13 cellular contexts compared by ENCODE assay signal in genomic region chr20:51354769-51355319, GRCh38.
DNase-seq lines count a peak whose midpoint lies in the region; ATAC-seq, FAIRE-seq and TF ChIP-seq lines count a peak whose summit lies in the region.
"Had no signal": no experiment of that assay in that cellular context is flagged by ENCODE, and none has a peak within 500 bp of the region (broad histone marks: within the 10 kb centered on the region; RNA-seq: fewer than 3 reads in every experiment).

No MANE protein-coding gene starts in this region.

- peaks cover 5% of the 10 kb centered on the region for H3K9me3 Mint-ChIP-seq in activated T-helper 17 cell treated with anti-CD3 and anti-CD28 coated beads, Interleukin-2, amount 50 U/mL, for 72 hours
- H3K9me3 Mint-ChIP-seq: activated T-helper 2 cell treated with anti-CD3 and anti-CD28 coated beads, Interferon-gamma antibody, Interleukin-2, Interleukin-4, amounts not matched to agents 10 μg/mL and 5 μg/mL and 100 μg/mL, durations not matched to agents 14 hours and 24 hours and 36 hours; dendritic cell treated with granulocyte-macrophage colony-stimulating factor and Interleukin-4, amounts not matched to agents 40 ng/mL and 50 ng/mL, for 4 days had no signal

- TF ChIP-seq CTCF in AG04450 (IDR thresholded peaks at IDR 0.05; ENCODE audit: low read depth, low read length) (no peak), HepG2 (CRISPR knock-in tag; IDR thresholded peaks at IDR 0.05) (no peak), pancreas (IDR thresholded peaks at IDR 0.05) (no peak)

- 36% methylated on average over 7 of the region's 7 CpGs for WGBS in HepG2 (ENCODE audit: low lambda C conversion rate)
- 62 to 73% methylated on average over 7 of the region's 7 CpGs for WGBS in pancreas, 2 donors

- intact Hi-C loops in HepG2 (cut with micrococcal nuclease; ENCODE audit: unreplicated experiment) (no loop called here), pancreas (cut with DNase I) (no loop called here)

- H3K9ac ChIP-seq in HepG2 (ENCODE audit: insufficient read depth, low read depth, low read length) = no peak overlapping the region

- no peak for TF ChIP-seq EP300 in HepG2 (IDR thresholded peaks at IDR 0.05; ENCODE audit: low read depth in 2 of 2, low read length in 2 of 2)
- no peak for TF ChIP-seq EP300 in HepG2 (CRISPR knock-in tag; IDR thresholded peaks at IDR 0.05; ENCODE audit: borderline replicate concordance)

- no peak overlapping the region for H2AFZ ChIP-seq in HepG2 (ENCODE audit: low read length)
- H2AFZ ChIP-seq: hepatocyte had no signal

- DNase-seq in AG04450 (ENCODE audit: low read depth, low spot score) (no peak), HTR-8/SVneo (ENCODE audit: insufficient read length, low spot score) (peak; percentile 86), HepG2 (ENCODE audit: low spot score) (no peak), NCI-H1105 treated with DMSO at 0.1 percent for 48 hours (lab: John Stamatoyannopoulos, UW) (no peak), globus pallidus (ENCODE audit: low spot score) (no peak), pancreas (no peak)
- DNase-seq: stimulated activated CD4-positive, alpha-beta T cell treated with anti-CD3 and anti-CD28 coated beads, Interleukin-12 subunit alpha, Interleukin-12 subunit beta, amount 100 ng/mL, for 4 hours had no signal

- H3K4me2 ChIP-seq in HepG2 (ENCODE audit: low read depth, low read length) = no peak overlapping the region
- H3K4me2 ChIP-seq: hepatocyte had no signal

- H3K4me3 Mint-ChIP-seq in activated T-helper 17 cell treated with anti-CD3 and anti-CD28 coated beads, Interleukin-2, amount 50 U/mL, for 72 hours = no peak overlapping the region
- H3K4me3 Mint-ChIP-seq: dendritic cell treated with granulocyte-macrophage colony-stimulating factor and Interleukin-4, amounts not matched to agents 40 ng/mL and 50 ng/mL, for 4 days; stimulated activated memory B cell treated with anti-CD40 and anti-IgM and Interleukin-4, amounts not matched to agents 10 μg/mL and 1 μg/mL and 100 μg/mL, for 72 hours had no signal

- H3K36me3 ChIP-seq in HepG2 (replicated peaks in 1 of 2; ENCODE audit: control insufficient read depth in 1 of 2, insufficient read depth in 2 of 2, low read length in 2 of 2) = no peaks in the 10 kb centered on the region
- H3K36me3 ChIP-seq in pancreas = no peaks in the 10 kb centered on the region

- POLR2A ChIA-PET in AG04450 (lab: Yijun Ruan, JAX) = interaction anchor here (1.0 kb wide), 1 partner anchor 12 kb away, joined by 4 read pairs; no protein-coding TSS in a partner anchor
- POLR2A ChIA-PET in HepG2 (lab: Yijun Ruan, JAX) = no interaction called here

- CTCF ChIA-PET in AG04450 (lab: Charles Lee) = interaction anchor here (0.6 to 2.1 kb wide), 7 partner anchors 15 to 374 kb away, joined by 3 to 13 read pairs (median 3); no protein-coding TSS in a partner anchor
- CTCF ChIA-PET in HepG2 (lab: Yijun Ruan, JAX; ENCODE audit: low intra/inter-chr PET ratio, low total read pairs) = no interaction called here

- no peak overlapping the region for H3K27ac Mint-ChIP-seq in activated T-helper 17 cell treated with anti-CD3 and anti-CD28 coated beads, Interleukin-2, amount 50 U/mL, for 72 hours
- H3K27ac Mint-ChIP-seq: activated T-helper 2 cell treated with anti-CD3 and anti-CD28 coated beads, Interferon-gamma antibody, Interleukin-2, Interleukin-4, amounts not matched to agents 10 μg/mL and 5 μg/mL and 100 μg/mL, durations not matched to agents 14 hours and 24 hours and 36 hours; dendritic cell treated with granulocyte-macrophage colony-stimulating factor and Interleukin-4, amounts not matched to agents 40 ng/mL and 50 ng/mL, for 4 days; stimulated activated memory B cell treated with anti-CD40 and anti-IgM and Interleukin-4, amounts not matched to agents 10 μg/mL and 1 μg/mL and 100 μg/mL, for 72 hours had no signal

- H3K4me3 ChIP-seq in AG04450 (ENCODE audit: low read depth, low read length) (no peak overlapping the region), HepG2 (replicated peaks in 1 of 3; ENCODE audit: insufficient read depth in 1 of 3, low read depth in 2 of 3, low read length in 3 of 3) (no peak overlapping the region), pancreas (no peak overlapping the region)
- H3K4me3 ChIP-seq: hepatocyte had no signal

- no peak for TF ChIP-seq RAD21 in HepG2 (CRISPR knock-in tag; IDR thresholded peaks at IDR 0.05)

- H3K36me3 Mint-ChIP-seq in activated T-helper 17 cell treated with anti-CD3 and anti-CD28 coated beads, Interleukin-2, amount 50 U/mL, for 72 hours (ENCODE audit: low read depth) = no peaks in the 10 kb centered on the region
- H3K36me3 Mint-ChIP-seq: stimulated activated memory B cell treated with anti-CD40 and anti-IgM and Interleukin-4, amounts not matched to agents 10 μg/mL and 1 μg/mL and 100 μg/mL, for 72 hours had no signal

- peaks cover 4% of the 10 kb centered on the region for H3K27me3 Mint-ChIP-seq in activated T-helper 17 cell treated with anti-CD3 and anti-CD28 coated beads, Interleukin-2, amount 50 U/mL, for 72 hours

- H3K79me2 ChIP-seq in HepG2 (ENCODE audit: insufficient read depth, low read length) = no peaks in the 10 kb centered on the region
- H3K79me2 ChIP-seq: hepatocyte had no signal

- H3K4me1 Mint-ChIP-seq in activated T-helper 17 cell treated with anti-CD3 and anti-CD28 coated beads, Interleukin-2, amount 50 U/mL, for 72 hours = no peaks in the 10 kb centered on the region
- H3K4me1 Mint-ChIP-seq: stimulated activated memory B cell treated with anti-CD40 and anti-IgM and Interleukin-4, amounts not matched to agents 10 μg/mL and 1 μg/mL and 100 μg/mL, for 72 hours had no signal

- H3K9me3 ChIP-seq in AG04450 (ENCODE audit: control insufficient read depth, insufficient read depth, low read length) (no peaks in the 10 kb centered on the region), HepG2 (ENCODE audit: low read length) (no peaks in the 10 kb centered on the region), pancreas (no peaks in the 10 kb centered on the region)

- FAIRE-seq in HTR-8/SVneo (lab: Jason Lieb, UNC) (peak; percentile 85), HepG2 (lab: Jason Lieb, UNC) (no peak), pancreas (lab: Jason Lieb, UNC) (no peak)

- H3K4me1 ChIP-seq in HepG2 (ENCODE audit: insufficient read depth, low read length) = peaks cover 12% of the 10 kb centered on the region
- H3K4me1 ChIP-seq in pancreas = no peaks in the 10 kb centered on the region

- in situ Hi-C loops in HepG2 (cut with HindIII; ENCODE audit: extremely low pct_ligation_motif_present, low pct_unique_long_range_greater_than_20kb) = no loop called here

- H3K27me3 ChIP-seq in AG04450 (ENCODE audit: control insufficient read depth, insufficient read depth, low read length) (no peaks in the 10 kb centered on the region), HepG2 (ENCODE audit: control insufficient read depth in 1 of 2, insufficient read depth in 2 of 2, low read length in 2 of 2) (peaks cover 3 to 9% of the 10 kb centered on the region in 2 experiments; a peak in 2 of 5 replicates), pancreas (no peaks in the 10 kb centered on the region)
- H3K27me3 ChIP-seq: hepatocyte had no signal

- no TSS peak for BruUV-seq in HepG2 (replicated peaks; lab: Mats Ljungman, UMichigan)

- ATAC-seq in activated T-helper 17 cell treated with anti-CD3 and anti-CD28 coated beads, Interleukin-2, amount 50 U/mL, for 72 hours (replicated peaks) = peak; percentile 23
- ATAC-seq in HepG2 (peak; percentile 21; the same call in 2 of the 3 replicates), GM21786 (IDR thresholded peaks at IDR 0.05; ENCODE audit: unreplicated experiment) (no peak), pancreas (no peak)
- ATAC-seq: stimulated activated memory B cell treated with anti-CD40 and anti-IgM and Interleukin-4, amounts not matched to agents 10 μg/mL and 1 μg/mL and 100 μg/mL, for 72 hours had no signal

- no peak for TF ChIP-seq POLR2A in HepG2 (IDR thresholded peaks at IDR 0.05; ENCODE audit: insufficient read depth in 1 of 2, low read depth in 2 of 2, low read length in 2 of 2)

- H4K20me1 ChIP-seq in HepG2 (ENCODE audit: insufficient read depth, low read length) = no peaks in the 10 kb centered on the region

- H3K27ac ChIP-seq in AG04450 (ENCODE audit: low read depth, low read length) (peak overlapping the region; percentile 84), HepG2 (ENCODE audit: extremely low read length, insufficient read depth, low read length) (no peak overlapping the region), pancreas (no peak overlapping the region)
- H3K27ac ChIP-seq: hepatocyte had no signal

TF ChIP-seq in HepG2, 621 proteins besides CTCF, POLR2A, EP300 and RAD21:
- TF ChIP-seq ZBTB7B (CRISPR knock-in tag; IDR thresholded peaks at IDR 0.05) (no peak), IKZF1 (IDR thresholded peaks at IDR 0.05) (no peak), POLR2G (IDR thresholded peaks at IDR 0.05; ENCODE audit: low read depth, low read length) (no peak), PRMT3 (CRISPR knock-in tag; IDR thresholded peaks at IDR 0.05; ENCODE audit: borderline replicate concordance, low read depth) (no peak), ATF7 (IDR thresholded peaks at IDR 0.05) (peak; percentile 78), ATF7 (CRISPR knock-in tag; IDR thresholded peaks at IDR 0.05) (no peak), DNMT3B (CRISPR knock-in tag; conservative IDR thresholded peaks at IDR 0.05) (no peak), ZNF629 (CRISPR knock-in tag; conservative IDR thresholded peaks at IDR 0.05) (peak; percentile 68), NCOA2 (CRISPR knock-in tag; IDR thresholded peaks at IDR 0.05) (no peak)
- TF ChIP-seq, protein P1, sequence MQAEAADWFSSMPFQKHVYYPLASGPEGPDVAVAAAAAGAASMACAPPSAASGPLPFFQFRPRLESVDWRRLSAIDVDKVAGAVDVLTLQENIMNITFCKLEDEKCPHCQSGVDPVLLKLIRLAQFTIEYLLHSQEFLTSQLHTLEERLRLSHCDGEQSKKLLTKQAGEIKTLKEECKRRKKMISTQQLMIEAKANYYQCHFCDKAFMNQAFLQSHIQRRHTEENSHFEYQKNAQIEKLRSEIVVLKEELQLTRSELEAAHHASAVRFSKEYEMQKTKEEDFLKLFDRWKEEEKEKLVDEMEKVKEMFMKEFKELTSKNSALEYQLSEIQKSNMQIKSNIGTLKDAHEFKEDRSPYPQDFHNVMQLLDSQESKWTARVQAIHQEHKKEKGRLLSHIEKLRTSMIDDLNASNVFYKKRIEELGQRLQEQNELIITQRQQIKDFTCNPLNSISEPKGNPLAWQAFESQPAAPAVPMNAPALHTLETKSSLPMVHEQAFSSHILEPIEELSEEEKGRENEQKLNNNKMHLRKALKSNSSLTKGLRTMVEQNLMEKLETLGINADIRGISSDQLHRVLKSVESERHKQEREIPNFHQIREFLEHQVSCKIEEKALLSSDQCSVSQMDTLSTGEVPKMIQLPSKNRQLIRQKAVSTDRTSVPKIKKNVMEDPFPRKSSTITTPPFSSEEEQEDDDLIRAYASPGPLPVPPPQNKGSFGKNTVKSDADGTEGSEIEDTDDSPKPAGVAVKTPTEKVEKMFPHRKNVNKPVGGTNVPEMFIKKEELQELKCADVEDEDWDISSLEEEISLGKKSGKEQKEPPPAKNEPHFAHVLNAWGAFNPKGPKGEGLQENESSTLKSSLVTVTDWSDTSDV (CRISPR knock-in tag; IDR thresholded peaks at IDR 0.05) = 0 out of 2 replicates have a peak, but pooled peaks have one; percentile 2

Comparison
In these comparisons a context has a peak if more than half of its experiments do, and no peak if none do; other contexts are left out.
1. ATAC-seq: peak in activated T-helper 17 cell treated with anti-CD3 and anti-CD28 coated beads, Interleukin-2, amount 50 U/mL, for 72 hours (single experiment) and HepG2 (single experiment); none in GM21786 (single experiment) and pancreas (0 of 4).